3 cellular contexts compared by ENCODE assay signal in the genomic region with DNA sequence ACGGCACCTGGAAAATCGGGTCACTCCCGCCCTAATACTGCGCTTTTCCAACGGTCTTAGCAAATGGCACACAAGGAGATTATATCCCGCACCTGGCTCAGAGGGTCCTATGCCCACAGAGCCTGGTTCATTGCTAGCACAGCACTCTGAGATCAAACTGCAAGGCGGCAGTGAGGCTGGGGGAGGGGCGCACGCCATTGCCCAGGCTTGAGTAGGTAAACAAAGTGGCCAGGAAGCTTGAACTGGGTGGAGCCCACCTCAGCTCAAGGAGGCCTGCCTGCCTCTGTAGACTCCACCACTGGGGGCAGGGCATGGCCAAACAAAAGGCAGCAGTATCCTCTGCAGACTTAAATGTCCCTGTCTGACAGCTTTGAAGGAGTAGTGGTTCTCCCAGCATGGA. TPM values are rescaled to one million over a fixed set of nuclear protein-coding genes. Genes with fewer than 3 reads are reported as not detected.
"Had no signal": no experiment of that assay in that cellular context is flagged by ENCODE, and none has a peak within 500 bp of the region (broad histone marks: within the 10 kb centered on the region; RNA-seq: fewer than 3 reads in every experiment).

No MANE protein-coding gene starts in this region.

RNA-seq across cellular contexts. Expression of a gene that starts 11.0 kb away (rescaled TPM):
- total RNA-seq: RPMI7951, SJCRH30 had no signal
- polyA plus RNA-seq: SK-N-SH had no signal
